In the genomic region with DNA sequence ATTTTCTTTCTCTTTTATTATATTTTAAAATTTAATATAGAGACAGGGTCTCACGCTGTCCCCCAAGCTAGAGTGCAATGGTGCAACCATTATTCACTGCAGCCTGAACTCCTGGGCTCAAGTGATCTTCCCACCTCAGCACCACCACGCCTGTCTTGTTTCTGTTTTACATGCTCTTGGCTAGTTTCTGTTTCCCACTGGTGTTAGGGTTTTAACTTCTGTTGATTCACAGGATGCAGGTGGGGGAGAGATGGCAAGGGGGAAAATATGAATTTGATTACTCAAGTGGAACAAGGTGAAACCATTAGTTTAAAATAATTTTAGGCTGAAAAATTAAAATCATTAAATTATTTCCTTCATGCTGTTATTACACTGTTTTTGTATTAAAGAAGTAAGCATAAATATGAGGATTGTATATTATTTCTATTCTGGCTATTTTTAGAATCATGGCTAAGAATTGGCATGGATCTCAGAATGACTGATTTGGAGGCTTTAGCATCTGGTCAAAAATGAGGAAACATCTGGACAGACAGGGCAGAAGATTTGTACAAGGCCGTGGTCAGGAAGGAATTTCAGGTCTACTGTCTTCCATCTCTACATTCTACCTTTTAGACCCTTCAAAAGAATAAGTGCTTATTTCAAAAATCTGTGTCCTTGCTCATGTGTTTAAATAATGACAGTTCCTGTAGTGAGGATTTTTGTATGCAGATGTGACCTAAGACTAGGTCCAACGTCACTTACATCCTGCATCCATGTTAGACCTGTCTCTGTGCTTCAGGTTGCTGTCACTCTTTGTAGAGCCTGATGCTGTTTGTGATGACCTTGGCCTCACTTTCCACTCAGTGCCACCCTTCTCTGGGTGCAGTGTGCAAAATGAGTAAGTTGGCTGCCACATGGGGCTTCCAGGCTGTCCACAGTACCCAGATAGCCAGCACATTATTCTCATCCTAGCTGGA, we compare ENCODE assay signal across 1 cellular context.
TF ChIP-seq lines count a peak whose summit lies in the region.

No MANE protein-coding gene starts in this region.

TF ChIP-seq in GM12878, 131 proteins besides CTCF, POLR2A, EP300 and RAD21 (continued from another document and continues in another):
- TF ChIP-seq PRDM15 (CRISPR knock-in tag; IDR thresholded peaks at IDR 0.05) (no peak), PAX5 (IDR thresholded peaks at IDR 0.05; ENCODE audit: borderline replicate concordance, low read depth, low read length) (peak; percentile 75; the same call in 1 of the 2 replicates), ZBTB11 (CRISPR knock-in tag; IDR thresholded peaks at IDR 0.05) (no peak), HSF1 (IDR thresholded peaks at IDR 0.05; ENCODE audit: low read depth, low read length) (no peak), ASH2L (IDR thresholded peaks at IDR 0.05; ENCODE audit: borderline replicate concordance, low read depth) (no peak), STAT3 (IDR thresholded peaks at IDR 0.05; ENCODE audit: low read depth, low read length) (no peak), BCLAF1 (IDR thresholded peaks at IDR 0.05) (no peak), TCF7 (IDR thresholded peaks at IDR 0.05; ENCODE audit: borderline replicate concordance) (no peak), ZNF274 (IDR thresholded peaks at IDR 0.05; ENCODE audit: insufficient read depth, insufficient read length) (no peak), IKZF1 (conservative IDR thresholded peaks at IDR 0.05) (peak; percentile 57; the same call in 1 of the 2 replicates), FOXK2 (IDR thresholded peaks at IDR 0.05) (no peak; the same call in 1 of the 2 replicates), SUPT20H (IDR thresholded peaks at IDR 0.05; ENCODE audit: borderline replicate concordance, control insufficient read depth, low read depth, low read length) (no peak), ZNF687 (IDR thresholded peaks at IDR 0.05) (peak; percentile 94), SMAD1 (IDR thresholded peaks at IDR 0.05; ENCODE audit: low read depth, partially characterized antibody) (no peak), E4F1 (IDR thresholded peaks at IDR 0.05; ENCODE audit: borderline replicate concordance, partially characterized antibody) (no peak), RBBP5 (conservative IDR thresholded peaks at IDR 0.05) (no peak), IRF4 (IDR thresholded peaks at IDR 0.05; ENCODE audit: low read depth, low read length) (0 out of 2 replicates have a peak, but pooled peaks have one; percentile 15)
- TF ChIP-seq, protein P1, sequence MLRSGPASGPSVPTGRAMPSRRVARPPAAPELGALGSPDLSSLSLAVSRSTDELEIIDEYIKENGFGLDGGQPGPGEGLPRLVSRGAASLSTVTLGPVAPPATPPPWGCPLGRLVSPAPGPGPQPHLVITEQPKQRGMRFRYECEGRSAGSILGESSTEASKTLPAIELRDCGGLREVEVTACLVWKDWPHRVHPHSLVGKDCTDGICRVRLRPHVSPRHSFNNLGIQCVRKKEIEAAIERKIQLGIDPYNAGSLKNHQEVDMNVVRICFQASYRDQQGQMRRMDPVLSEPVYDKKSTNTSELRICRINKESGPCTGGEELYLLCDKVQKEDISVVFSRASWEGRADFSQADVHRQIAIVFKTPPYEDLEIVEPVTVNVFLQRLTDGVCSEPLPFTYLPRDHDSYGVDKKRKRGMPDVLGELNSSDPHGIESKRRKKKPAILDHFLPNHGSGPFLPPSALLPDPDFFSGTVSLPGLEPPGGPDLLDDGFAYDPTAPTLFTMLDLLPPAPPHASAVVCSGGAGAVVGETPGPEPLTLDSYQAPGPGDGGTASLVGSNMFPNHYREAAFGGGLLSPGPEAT (IDR thresholded peaks at IDR 0.05; ENCODE audit: low read depth), result peak; percentile 78
- TF ChIP-seq, protein P2, sequence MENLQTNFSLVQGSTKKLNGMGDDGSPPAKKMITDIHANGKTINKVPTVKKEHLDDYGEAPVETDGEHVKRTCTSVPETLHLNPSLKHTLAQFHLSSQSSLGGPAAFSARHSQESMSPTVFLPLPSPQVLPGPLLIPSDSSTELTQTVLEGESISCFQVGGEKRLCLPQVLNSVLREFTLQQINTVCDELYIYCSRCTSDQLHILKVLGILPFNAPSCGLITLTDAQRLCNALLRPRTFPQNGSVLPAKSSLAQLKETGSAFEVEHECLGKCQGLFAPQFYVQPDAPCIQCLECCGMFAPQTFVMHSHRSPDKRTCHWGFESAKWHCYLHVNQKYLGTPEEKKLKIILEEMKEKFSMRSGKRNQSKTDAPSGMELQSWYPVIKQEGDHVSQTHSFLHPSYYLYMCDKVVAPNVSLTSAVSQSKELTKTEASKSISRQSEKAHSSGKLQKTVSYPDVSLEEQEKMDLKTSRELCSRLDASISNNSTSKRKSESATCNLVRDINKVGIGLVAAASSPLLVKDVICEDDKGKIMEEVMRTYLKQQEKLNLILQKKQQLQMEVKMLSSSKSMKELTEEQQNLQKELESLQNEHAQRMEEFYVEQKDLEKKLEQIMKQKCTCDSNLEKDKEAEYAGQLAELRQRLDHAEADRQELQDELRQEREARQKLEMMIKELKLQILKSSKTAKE (IDR thresholded peaks at IDR 0.05; ENCODE audit: low read depth, poor library complexity, severe bottlenecking), result peak; percentile 42
- TF ChIP-seq, protein P3, sequence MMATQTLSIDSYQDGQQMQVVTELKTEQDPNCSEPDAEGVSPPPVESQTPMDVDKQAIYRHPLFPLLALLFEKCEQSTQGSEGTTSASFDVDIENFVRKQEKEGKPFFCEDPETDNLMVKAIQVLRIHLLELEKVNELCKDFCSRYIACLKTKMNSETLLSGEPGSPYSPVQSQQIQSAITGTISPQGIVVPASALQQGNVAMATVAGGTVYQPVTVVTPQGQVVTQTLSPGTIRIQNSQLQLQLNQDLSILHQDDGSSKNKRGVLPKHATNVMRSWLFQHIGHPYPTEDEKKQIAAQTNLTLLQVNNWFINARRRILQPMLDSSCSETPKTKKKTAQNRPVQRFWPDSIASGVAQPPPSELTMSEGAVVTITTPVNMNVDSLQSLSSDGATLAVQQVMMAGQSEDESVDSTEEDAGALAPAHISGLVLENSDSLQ (IDR thresholded peaks at IDR 0.05), result peak; percentile 75
